ENCODE assay signal across 1 cellular context in the genomic region with DNA sequence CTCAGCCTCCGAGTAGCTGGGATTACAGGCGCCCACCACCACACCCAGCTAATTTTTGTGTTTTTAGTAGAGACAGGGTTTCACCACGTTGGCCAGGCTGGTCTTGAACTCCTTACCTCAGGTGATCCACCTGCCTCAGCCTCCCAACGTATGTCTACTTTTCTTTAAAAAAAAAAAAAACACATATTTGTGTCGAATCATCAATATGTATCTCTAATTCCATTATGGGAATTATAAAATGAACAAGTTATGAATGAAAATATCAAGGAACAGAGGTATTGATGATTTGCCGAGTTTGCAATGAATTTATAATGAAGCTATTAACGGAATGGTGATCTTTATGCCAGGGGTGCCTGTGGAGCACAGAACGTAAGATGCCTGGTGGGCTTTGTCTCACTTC. TPM values are rescaled to one million over a fixed set of nuclear protein-coding genes. Genes with fewer than 3 reads are reported as not detected.
"Had no signal": no experiment of that assay in that cellular context is flagged by ENCODE, and none has a peak within 500 bp of the region (broad histone marks: within the 10 kb centered on the region; RNA-seq: fewer than 3 reads in every experiment).

No MANE protein-coding gene starts in this region.

RNA-seq across cellular contexts. Expression of a gene that starts 5.3 kb away (rescaled TPM):
- total RNA-seq: endothelial cell of umbilical vein had no signal
- polyA plus RNA-seq: endothelial cell of umbilical vein had no signal
